In the genomic region with DNA sequence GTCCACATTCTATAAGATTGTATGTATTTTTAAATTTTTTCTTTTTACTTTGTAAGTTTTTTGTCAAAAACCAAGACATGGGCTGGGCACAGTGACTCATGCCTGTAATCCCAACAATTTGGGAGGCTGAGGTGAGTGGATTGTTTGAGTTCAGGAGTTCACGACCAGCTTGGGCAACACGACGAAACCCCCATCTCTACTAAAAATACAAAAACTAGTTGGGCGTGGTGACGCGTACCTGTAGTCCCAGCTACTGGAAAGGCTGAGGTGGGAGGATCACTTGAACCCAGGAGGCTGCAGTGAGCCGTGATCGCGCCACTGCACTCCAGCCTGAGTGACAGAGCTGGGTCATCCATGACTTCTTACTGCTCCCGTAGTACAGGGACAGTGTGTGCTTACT, we compare ENCODE assay signal across 1 cellular context.
TF ChIP-seq lines count a peak whose summit lies in the region.

No MANE protein-coding gene starts in this region.

TF ChIP-seq in IMR-90, 13 proteins besides CTCF, POLR2A, EP300 and RAD21:
- TF ChIP-seq FOS (IDR thresholded peaks at IDR 0.05; ENCODE audit: low read depth, low read length), result no peak
- TF ChIP-seq MAFK (IDR thresholded peaks at IDR 0.05; ENCODE audit: low read depth, low read length), result no peak
- TF ChIP-seq CEBPB (IDR thresholded peaks at IDR 0.05; ENCODE audit: low read depth, low read length), result no peak
- no peak for TF ChIP-seq BHLHE40 (IDR thresholded peaks at IDR 0.05; ENCODE audit: low read depth, low read length)
- no peak for TF ChIP-seq RCOR1 (IDR thresholded peaks at IDR 0.05; ENCODE audit: insufficient replicate concordance, low read length)
- no peak for TF ChIP-seq RFX5 (IDR thresholded peaks at IDR 0.05; ENCODE audit: low read depth, low read length)
- TF ChIP-seq MAZ (IDR thresholded peaks at IDR 0.05; ENCODE audit: borderline replicate concordance, low read depth, low read length), result no peak
- no peak for TF ChIP-seq SMC3 (IDR thresholded peaks at IDR 0.05; ENCODE audit: low read depth, low read length)
- TF ChIP-seq, protein P1, sequence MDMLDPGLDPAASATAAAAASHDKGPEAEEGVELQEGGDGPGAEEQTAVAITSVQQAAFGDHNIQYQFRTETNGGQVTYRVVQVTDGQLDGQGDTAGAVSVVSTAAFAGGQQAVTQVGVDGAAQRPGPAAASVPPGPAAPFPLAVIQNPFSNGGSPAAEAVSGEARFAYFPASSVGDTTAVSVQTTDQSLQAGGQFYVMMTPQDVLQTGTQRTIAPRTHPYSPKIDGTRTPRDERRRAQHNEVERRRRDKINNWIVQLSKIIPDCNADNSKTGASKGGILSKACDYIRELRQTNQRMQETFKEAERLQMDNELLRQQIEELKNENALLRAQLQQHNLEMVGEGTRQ (IDR thresholded peaks at IDR 0.05; ENCODE audit: low read depth, low read length), result no peak
- no peak for TF ChIP-seq CHD1 (IDR thresholded peaks at IDR 0.05; ENCODE audit: low read depth, low read length)
- TF ChIP-seq, protein P2, sequence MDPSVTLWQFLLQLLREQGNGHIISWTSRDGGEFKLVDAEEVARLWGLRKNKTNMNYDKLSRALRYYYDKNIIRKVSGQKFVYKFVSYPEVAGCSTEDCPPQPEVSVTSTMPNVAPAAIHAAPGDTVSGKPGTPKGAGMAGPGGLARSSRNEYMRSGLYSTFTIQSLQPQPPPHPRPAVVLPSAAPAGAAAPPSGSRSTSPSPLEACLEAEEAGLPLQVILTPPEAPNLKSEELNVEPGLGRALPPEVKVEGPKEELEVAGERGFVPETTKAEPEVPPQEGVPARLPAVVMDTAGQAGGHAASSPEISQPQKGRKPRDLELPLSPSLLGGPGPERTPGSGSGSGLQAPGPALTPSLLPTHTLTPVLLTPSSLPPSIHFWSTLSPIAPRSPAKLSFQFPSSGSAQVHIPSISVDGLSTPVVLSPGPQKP (IDR thresholded peaks at IDR 0.05; ENCODE audit: borderline replicate concordance, low read depth, low read length), result no peak
- TF ChIP-seq MXI1 (IDR thresholded peaks at IDR 0.05; ENCODE audit: borderline replicate concordance, low read depth, low read length), result no peak
- no peak for TF ChIP-seq NFE2L2 (IDR thresholded peaks at IDR 0.05; ENCODE audit: low read depth, low read length)
